12 cellular contexts compared by ENCODE assay signal in genomic region chr7:562789-563628, GRCh38.
"Had no signal": no experiment of that assay in that cellular context is flagged by ENCODE, and none has a peak within 500 bp of the region (broad histone marks: within the 10 kb centered on the region; RNA-seq: fewer than 3 reads in every experiment).

No MANE protein-coding gene starts in this region.

- H3K9me3 ChIP-seq: ascending aorta, left lung, testis, upper lobe of left lung had no signal

- H3K36me3 ChIP-seq: ascending aorta, left lung, upper lobe of left lung had no signal

- H3K36me3 Mint-ChIP-seq: mesothelial cell of epicardium had no signal

- DNase-seq: head of caudate nucleus, nephron progenitor cell, T-helper 1 cell, testis had no signal

- H3K27me3 Mint-ChIP-seq: progenitor cell of endocrine pancreas had no signal

- H3K4me3 Mint-ChIP-seq: mesothelial cell of epicardium, nephron progenitor cell had no signal

- H3K4me1 ChIP-seq: left lung, upper lobe of left lung had no signal

- H3K27me3 ChIP-seq: ascending aorta, left lung, testis, upper lobe of left lung had no signal

- H3K27ac Mint-ChIP-seq: mesothelial cell of epicardium, progenitor cell of endocrine pancreas had no signal

- H3K27ac ChIP-seq: left lung, skin epidermis, upper lobe of left lung had no signal

- ATAC-seq: activated CD4-positive, CD25-positive, alpha-beta regulatory T cell treated with anti-CD3 and anti-CD28 coated beads, Interleukin-2, amount 50 U/mL, for 24 hours; left lung had no signal

- H3K9me3 Mint-ChIP-seq: mesothelial cell of epicardium, nephron progenitor cell had no signal

- H3K4me3 ChIP-seq: ascending aorta, coronary artery, left lung, skin epidermis, testis, upper lobe of left lung had no signal
